Comparison of ENCODE assay signal across 29 cellular contexts in the genomic region with DNA sequence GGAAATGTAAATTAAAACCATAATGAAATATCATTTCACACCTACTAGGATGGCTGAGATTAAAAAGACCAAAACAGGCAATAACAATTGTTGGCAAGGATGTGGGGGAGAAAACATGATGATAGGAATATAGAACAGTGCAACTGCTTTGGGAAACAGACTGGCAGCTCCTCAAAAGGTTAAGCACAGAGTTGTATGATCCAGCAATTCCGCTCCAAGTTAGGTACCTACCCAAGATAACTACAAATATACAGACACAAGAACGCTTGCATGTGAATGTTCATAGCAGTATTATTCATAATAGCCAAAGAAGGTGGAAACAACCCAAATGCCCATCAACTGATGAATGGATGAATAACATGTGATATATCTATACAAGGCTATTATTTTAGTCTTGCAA.
"Had no signal": no experiment of that assay in that cellular context is flagged by ENCODE, and none has a peak within 500 bp of the region (broad histone marks: within the 10 kb centered on the region; RNA-seq: fewer than 3 reads in every experiment).

No MANE protein-coding gene starts in this region.

- FAIRE-seq: islet of Langerhans, kidney, pancreas, urothelium cell line had no signal

- H3K9me3 ChIP-seq: left lung, lower lobe of right lung, pancreas, prostate gland, suprapubic skin, thoracic aorta, tibial artery, upper lobe of right lung had no signal

- H3K27me3 ChIP-seq: left lung, pancreas, suprapubic skin, tibial artery, upper lobe of right lung had no signal

- H3K4me1 ChIP-seq: left lung, pancreas, prostate gland, tibial artery, upper lobe of right lung had no signal

- DNase-seq: hypothalamus; immature natural killer cell; kidney; left colon; left lung; lower lobe of right lung; mammary epithelial cell; mesenchymal stem cell; naive thymus-derived CD8-positive, alpha-beta T cell; nucleus accumbens; pancreas; posterior cingulate gyrus; retina; right cardiac atrium; stimulated activated CD4-positive, alpha-beta T cell treated with anti-CD3 and anti-CD28 coated beads, Interleukin-12 subunit alpha, Interleukin-12 subunit beta, amount 100 ng/mL, for 4 hours; stimulated activated CD4-positive, alpha-beta T cell treated with anti-CD3 and anti-CD28 coated beads, Interleukin-15, amount 100 ng/mL, for 24 hours; stimulated activated CD4-positive, alpha-beta T cell treated with anti-CD3 and anti-CD28 coated beads, Interleukin-2, amount 100 ng/mL, for 24 hours; stimulated activated CD4-positive, alpha-beta T cell treated with anti-CD3 and anti-CD28 coated beads, Interleukin-4, amount 100 ng/mL, for 1 hour; stimulated activated naive CD4-positive, alpha-beta T cell; tibial artery; trophoblast cell; upper lobe of right lung had no signal

- H3K4me3 ChIP-seq: left lung, lower lobe of right lung, pancreas, prostate gland, skin epidermis, suprapubic skin, thoracic aorta, tibial artery, upper lobe of right lung had no signal

- H3K36me3 ChIP-seq: left lung, lower lobe of right lung, pancreas, prostate gland, suprapubic skin, thoracic aorta, tibial artery, upper lobe of right lung had no signal

- ATAC-seq: left colon; left lung; lower lobe of right lung; naive thymus-derived CD8-positive, alpha-beta T cell; pancreas; right cardiac atrium; sciatic nerve; upper lobe of right lung had no signal

- H3K27ac ChIP-seq: left lung, lower lobe of right lung, pancreas, prostate gland, skin epidermis, suprapubic skin, thoracic aorta, tibial artery, upper lobe of right lung had no signal
